8 cellular contexts compared by ENCODE assay signal in genomic region chr11:10303558-10304363, GRCh38. TPM values are rescaled to one million over a fixed set of nuclear protein-coding genes. Genes with fewer than 3 reads are reported as not detected.
A peak's percentile ranks its signal among the peaks of the same experiment; 100 is the strongest.
DNase-seq lines count a peak whose midpoint lies in the region; ATAC-seq and TF ChIP-seq lines count a peak whose summit lies in the region.

No MANE protein-coding gene starts in this region.

- H3K27me3 ChIP-seq in BJ (ENCODE audit: control insufficient read depth, insufficient read depth, low read length), result no peaks in the 10 kb centered on the region
- H3K27me3 ChIP-seq in HCT116 (ENCODE audit: insufficient read depth, low read length), result no peaks in the 10 kb centered on the region
- H3K27me3 ChIP-seq in Peyer's patch, result no peaks in the 10 kb centered on the region
- no peaks in the 10 kb centered on the region for H3K27me3 ChIP-seq in brain microvascular endothelial cell (replicated peaks)

- intact Hi-C loops in HCT116 (cut with micrococcal nuclease), result loop anchor here (2.0 kb wide), 1 partner anchor 95 kb away; no protein-coding TSS in a partner anchor

- RAD21 ChIA-PET in HCT116 (lab: Charles Lee; ENCODE audit: low non-redundant PET in 1 of 2, low total read pairs in 2 of 2, uncharacterized antibody in 2 of 2, unreplicated experiment in 2 of 2), result interaction anchor here (0.7 to 1.1 kb wide), 3 partner anchors 63 to 546 kb away, joined by 3 read pairs; no protein-coding TSS in a partner anchor

- peak; percentile 67 for TF ChIP-seq POLR2A in HCT116 (IDR thresholded peaks at IDR 0.05; ENCODE audit: borderline replicate concordance, extremely low read depth, insufficient read depth, insufficient read length)
- peak; percentile 55 to 62 for TF ChIP-seq POLR2A in Peyer's patch (IDR thresholded peaks at IDR 0.05)

- in situ Hi-C loops in brain microvascular endothelial cell (cut with HindIII; ENCODE audit: low pct_ligation_motif_present, low sequenced_read_pairs), result loop anchor here (25.0 kb wide), 1 partner anchor 316 kb away; no protein-coding TSS in a partner anchor

- ATAC-seq in HCT116 (peak; percentile 26), GM21360 (IDR thresholded peaks at IDR 0.05; ENCODE audit: unreplicated experiment) (no peak)

- H3K36me3 ChIP-seq in BJ (ENCODE audit: control insufficient read depth, insufficient read depth, low read length) (peaks cover 24% of the 10 kb centered on the region), HCT116 (ENCODE audit: control insufficient read depth in 1 of 2, insufficient read depth in 2 of 2, low read length in 2 of 2) (peaks cover 0 to 23% of the 10 kb centered on the region in 2 experiments; a peak in 2 of 4 replicates), Peyer's patch (no peaks in the 10 kb centered on the region), brain microvascular endothelial cell (replicated peaks) (peaks cover 20% of the 10 kb centered on the region)

- TSS peak; percentile 68 for BruUV-seq in HCT116 (replicated peaks; lab: Mats Ljungman, UMichigan)

- no peak for TF ChIP-seq RAD21 in HCT116 (IDR thresholded peaks at IDR 0.05; ENCODE audit: low read depth)

- H3K9ac ChIP-seq in HCT116 (ENCODE audit: low read length), result peak overlapping the region; percentile 94

- POLR2A ChIA-PET in BJ (lab: Charles Lee), result interaction anchor here (0.5 to 2.5 kb wide), 11 partner anchors 11 to 544 kb away, joined by 3 to 17 read pairs (median 4); partner anchors contain the start of gene CTR9
- POLR2A ChIA-PET in HCT116 (lab: Charles Lee), result interaction anchor here (0.6 to 4.5 kb wide), 23 partner anchors 8 to 946 kb away, joined by 3 to 37 read pairs (median 4); no protein-coding TSS in a partner anchor

- H3K9me3 ChIP-seq in HCT116 (ENCODE audit: control insufficient read depth in 1 of 2, insufficient read depth in 1 of 2, low read depth in 1 of 2, low read length in 2 of 2), result no peaks in the 10 kb centered on the region
- H3K9me3 ChIP-seq in Peyer's patch, result no peaks in the 10 kb centered on the region

- H3K4me2 ChIP-seq in HCT116 (ENCODE audit: low read length), result peak overlapping the region; percentile 98

- peaks cover 30 to 55% of the 10 kb centered on the region in 2 experiments for H3K4me1 ChIP-seq in HCT116 (ENCODE audit: control insufficient read depth in 1 of 2, insufficient read depth in 2 of 2, low read length in 2 of 2)
- H3K4me1 ChIP-seq in Peyer's patch, result peaks cover 0 to 42% (median 28%) of the 10 kb centered on the region in 4 donors

- H2AFZ ChIP-seq in HCT116 (ENCODE audit: low read depth, low read length, poor library complexity, severe bottlenecking), result no peak overlapping the region

- CTCF ChIA-PET in BJ (lab: Yijun Ruan, JAX) (interaction anchor here (0.7 to 3.6 kb wide), 26 partner anchors 8 to 690 kb away, joined by 3 to 27 read pairs (median 4); no protein-coding TSS in a partner anchor), HCT116 (lab: Charles Lee) (interaction anchor here (1.0 to 2.7 kb wide), 12 partner anchors 8 to 690 kb away, joined by 3 to 16 read pairs (median 4); no protein-coding TSS in a partner anchor)

- H4K20me1 ChIP-seq in HCT116 (ENCODE audit: insufficient read depth), result no peaks in the 10 kb centered on the region

- peak overlapping the region; percentile 94 for H3K4me3 ChIP-seq in BJ (ENCODE audit: low read depth, low read length)
- peak overlapping the region; percentile 85 to 93 for H3K4me3 ChIP-seq in HCT116 (replicated peaks in 1 of 2; ENCODE audit: low read depth in 1 of 2, low read length in 2 of 2)
- H3K4me3 ChIP-seq in Peyer's patch, result peak overlapping the region; percentile 61 to 69 (median 66)
- H3K4me3 ChIP-seq in brain microvascular endothelial cell (ENCODE audit: low read depth, low read length), result peak overlapping the region; percentile 95

- H3K79me2 ChIP-seq in HCT116 (ENCODE audit: insufficient read depth, low read length), result peaks cover 47% of the 10 kb centered on the region

- H3K9me2 ChIP-seq in HCT116 (ENCODE audit: insufficient read depth), result no peaks in the 10 kb centered on the region

- DNase-seq in BJ (ENCODE audit: low read depth) (no peak), HCT116 (ENCODE audit: low read depth, low spot score) (no peak), Peyer's patch (peak; percentile 59 to 78 (median 75)), brain microvascular endothelial cell (peak; percentile 52), islet precursor cell (peak; percentile 89), 8988T (no peak)
- DNase-seq in stimulated activated CD4-positive, alpha-beta T cell treated with anti-CD3 and anti-CD28 coated beads, Interleukin-4, amount 100 ng/mL, for 24 hours, result peak; percentile 28

- H3K27ac ChIP-seq in HCT116 (ENCODE audit: low read depth, low read length) (peak overlapping the region; percentile 97), Peyer's patch (peak overlapping the region; percentile 75 to 94 (median 85)), brain microvascular endothelial cell (peak overlapping the region; percentile 82)

- TF ChIP-seq CTCF in BJ (IDR thresholded peaks at IDR 0.05; ENCODE audit: insufficient read depth, low read depth, low read length) (no peak), HCT116 (IDR thresholded peaks at IDR 0.05 in 2 of 3, conservative IDR thresholded peaks at IDR 0.05 in 1 of 3; ENCODE audit: borderline replicate concordance in 1 of 3, insufficient read depth in 1 of 3, low read depth in 2 of 3, low read length in 2 of 3) (no peak), Peyer's patch (IDR thresholded peaks at IDR 0.05) (no peak), brain microvascular endothelial cell (IDR thresholded peaks at IDR 0.05; ENCODE audit: low read depth, low read length, missing control alignments) (no peak)

TF ChIP-seq in HCT116, 20 proteins besides CTCF, POLR2A, EP300 and RAD21:
- TF ChIP-seq TCF7L2 (IDR thresholded peaks at IDR 0.05; ENCODE audit: borderline replicate concordance, extremely low read depth, insufficient read depth, insufficient read length), result no peak
- peak; percentile 53; the same call in 1 of the 2 replicates for TF ChIP-seq POLR2AphosphoS5 (IDR thresholded peaks at IDR 0.05; ENCODE audit: low read depth, low read length)

RNA-seq across cellular contexts. Expression of gene ADM, which starts 1.1 kb away (rescaled TPM):
- polyA plus RNA-seq in BJ (2011; rRNA removed), result 453 and 569 TPM in 2 replicates
- polyA minus RNA-seq in BJ (2011; rRNA and poly(A)+ RNA removed), result 194 and 357 TPM in 2 replicates
- total RNA-seq in HCT116 (2021; ENCODE audit: unreplicated experiment), result 87.2 TPM
- 186 and 301 TPM in 2 replicates for polyA plus RNA-seq in HCT116 (2012)
- total RNA-seq in Peyer's patch, result 100 to 1,000 TPM in 2 of 4 donors, 10 to 100 TPM in 2; 75.5 to 323 (median 106) TPM

RNA-seq across cellular contexts. Expression of gene SBF2, which starts 9.7 kb away (rescaled TPM):
- 33.8 and 41.2 TPM in 2 replicates for polyA plus RNA-seq in BJ (2011; rRNA removed)
- 40.7 and 56.7 TPM in 2 replicates for polyA minus RNA-seq in BJ (2011; rRNA and poly(A)+ RNA removed)
- 35.0 TPM for total RNA-seq in HCT116 (2021; ENCODE audit: unreplicated experiment)
- polyA plus RNA-seq in HCT116 (2012), result 19.3 and 21.0 TPM in 2 replicates
- 10 to 100 TPM; 52.7 to 70.1 (median 56.7) TPM for total RNA-seq in Peyer's patch

Comparison
In these comparisons a context has a peak if more than half of its experiments do, and no peak if none do; other contexts are left out.
1. DNase-seq: peak in Peyer's patch (3 of 3), brain microvascular endothelial cell (single experiment), islet precursor cell (single experiment) and stimulated activated CD4-positive, alpha-beta T cell treated with anti-CD3 and anti-CD28 coated beads, Interleukin-4, amount 100 ng/mL, for 24 hours (single experiment); none in BJ (single experiment), HCT116 (single experiment) and 8988T (single experiment).
2. Peak in every context shown above with its lines, with median percentiles within 50 percentile points of each other: H3K4me3 ChIP-seq and H3K27ac ChIP-seq.